ENCODE assay signal across 8 cellular contexts in the genomic region with DNA sequence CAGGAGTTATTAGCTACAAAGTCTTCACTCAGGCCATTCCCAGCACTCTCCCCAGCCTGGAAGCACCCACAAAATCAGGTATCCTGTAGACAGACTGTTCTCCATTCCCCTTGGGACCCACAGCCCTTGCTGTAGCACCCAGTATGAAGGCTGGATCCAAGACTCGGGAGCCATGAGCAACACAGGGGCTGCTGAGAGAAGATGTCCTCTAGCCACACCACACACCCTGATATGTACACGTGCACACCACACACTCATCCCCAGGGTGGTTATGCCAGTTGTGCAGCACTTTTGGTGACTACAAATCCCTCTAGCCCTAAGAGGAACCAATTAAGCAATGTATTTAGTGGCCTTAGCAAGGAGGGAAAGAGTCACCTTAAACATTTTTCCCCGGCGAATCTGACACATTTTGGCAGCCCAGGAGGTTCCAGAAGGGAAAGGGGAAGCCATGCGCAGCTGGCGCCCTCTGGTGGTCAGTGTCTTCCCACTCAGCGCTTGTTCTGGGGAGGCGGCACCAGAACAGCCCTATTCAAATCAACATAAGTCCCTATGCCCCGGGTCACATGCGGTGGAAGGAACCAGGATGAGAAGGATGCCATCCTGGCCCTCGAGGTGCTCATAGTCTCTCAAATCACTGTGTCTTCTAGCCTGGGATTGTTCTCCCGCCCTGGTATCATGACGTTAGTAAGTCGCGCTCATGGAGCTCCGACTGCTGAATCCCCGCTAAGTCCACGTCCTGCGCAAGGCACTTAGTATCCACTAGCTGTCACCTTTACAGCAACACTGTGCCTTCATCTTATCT.
A peak's percentile ranks its signal among the peaks of the same experiment; 100 is the strongest.
DNase-seq lines count a peak whose midpoint lies in the region; ATAC-seq lines count a peak whose summit lies in the region.

No MANE protein-coding gene starts in this region.

- peaks cover 13% of the 10 kb centered on the region for H3K4me1 Mint-ChIP-seq in activated CD4-positive, alpha-beta memory T cell treated with anti-CD3 and anti-CD28 coated beads for 36 hours (ENCODE audit: low read depth)

- no peaks in the 10 kb centered on the region for H3K36me3 Mint-ChIP-seq in activated CD4-positive, alpha-beta memory T cell treated with anti-CD3 and anti-CD28 coated beads for 36 hours

- intact Hi-C loops in activated CD4-positive, alpha-beta memory T cell treated with anti-CD3 and anti-CD28 coated beads for 36 hours (cut with micrococcal nuclease) = loop anchor here (1.0 to 2.0 kb wide), 3 partner anchors 29 to 241 kb away; no protein-coding TSS in a partner anchor

- H3K9me3 Mint-ChIP-seq in activated CD4-positive, alpha-beta memory T cell treated with anti-CD3 and anti-CD28 coated beads for 36 hours = no peaks in the 10 kb centered on the region

- no peak overlapping the region for H3K4me3 Mint-ChIP-seq in activated CD4-positive, alpha-beta memory T cell treated with anti-CD3 and anti-CD28 coated beads for 36 hours

- DNase-seq in NCI-H446 (lab: John Stamatoyannopoulos, UW) (peak; percentile 47 to 82), NCI-H446 treated with DMSO at 0.1 percent for 48 hours (lab: John Stamatoyannopoulos, UW) (no peak), NCI-H524 treated with DMSO at 0.1 percent for 48 hours (lab: John Stamatoyannopoulos, UW) (peak; percentile 56), medulla oblongata (ENCODE audit: extremely low spot score) (peak; percentile 87)
- peak; percentile 86 for DNase-seq in activated CD4-positive, alpha-beta memory T cell treated with anti-CD3 and anti-CD28 coated beads for 36 hours
- DNase-seq in effector CD4-positive, alpha-beta T cell = peak; percentile 63
- peak; percentile 36 for DNase-seq in stimulated activated CD8-positive, alpha-beta memory T cell treated with anti-CD3 and anti-CD28 coated beads, Interleukin-12 subunit alpha, Interleukin-12 subunit beta, amount 100 ng/mL, for 24 hours (ENCODE audit: extremely low read depth)

- peak; percentile 80 for ATAC-seq in HG03159 (IDR thresholded peaks at IDR 0.05; ENCODE audit: unreplicated experiment)

- CTCF ChIA-PET in activated CD4-positive, alpha-beta memory T cell treated with anti-CD3 and anti-CD28 coated beads for 36 hours (lab: Charles Lee) = interaction anchor here (0.5 to 8.9 kb wide), 28 partner anchors 9 to 409 kb away, joined by 3 to 101 read pairs (median 4); partner anchors contain the start of genes CDKN3, CGRRF1, GCH1 and SAMD4A

- H3K27me3 Mint-ChIP-seq in activated CD4-positive, alpha-beta memory T cell treated with anti-CD3 and anti-CD28 coated beads for 36 hours = peaks cover 21% of the 10 kb centered on the region

- H3K27ac Mint-ChIP-seq in activated CD4-positive, alpha-beta memory T cell treated with anti-CD3 and anti-CD28 coated beads for 36 hours = no peak overlapping the region

- POLR2A ChIA-PET in activated CD4-positive, alpha-beta memory T cell treated with anti-CD3 and anti-CD28 coated beads for 36 hours (lab: Charles Lee) = no interaction called here
